Comparison of ENCODE assay signal across 1 cellular context in the genomic region with DNA sequence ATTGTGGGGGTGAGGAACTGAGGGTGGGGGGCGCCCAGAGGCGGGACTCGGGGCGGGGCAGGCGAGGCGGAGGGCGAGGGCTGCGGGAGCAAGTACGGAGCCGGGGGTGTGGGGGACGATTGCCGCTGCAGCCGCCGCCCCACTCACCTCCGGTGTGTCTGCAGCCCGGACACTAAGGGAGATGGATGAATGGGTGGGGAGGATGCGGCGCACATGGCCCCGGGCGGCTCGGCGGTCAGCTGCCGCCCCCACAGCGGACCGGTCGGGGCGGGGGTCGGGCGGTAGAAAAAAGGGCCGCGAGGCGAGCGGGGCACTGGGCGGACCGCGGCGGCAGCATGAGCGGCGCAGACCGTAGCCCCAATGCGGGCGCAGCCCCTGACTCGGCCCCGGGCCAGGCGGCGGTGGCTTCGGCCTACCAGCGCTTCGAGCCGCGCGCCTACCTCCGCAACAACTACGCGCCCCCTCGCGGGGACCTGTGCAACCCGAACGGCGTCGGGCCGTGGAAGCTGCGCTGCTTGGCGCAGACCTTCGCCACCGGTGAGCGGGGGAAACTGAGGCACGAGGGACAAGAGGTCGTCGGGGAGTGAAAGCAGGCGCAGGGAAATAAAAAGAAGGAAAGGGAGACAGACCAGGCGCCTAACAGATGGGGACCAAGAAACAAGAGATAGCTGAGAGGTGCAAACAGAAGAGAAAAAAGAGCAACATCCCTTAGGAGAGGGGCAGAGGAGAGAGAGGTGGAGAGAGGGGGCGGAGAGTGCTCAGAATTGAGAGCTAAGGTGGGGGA.
TF ChIP-seq lines count a peak whose summit lies in the region.

Gene PNMT (plus strand): TSS at position 313 of the 784 bp plus-strand sequence. CDS start 23 bp downstream, at position 336.

TF ChIP-seq in GM23338, 12 proteins besides CTCF, POLR2A, EP300 and RAD21 (continued from another document):
- TF ChIP-seq, protein P1, sequence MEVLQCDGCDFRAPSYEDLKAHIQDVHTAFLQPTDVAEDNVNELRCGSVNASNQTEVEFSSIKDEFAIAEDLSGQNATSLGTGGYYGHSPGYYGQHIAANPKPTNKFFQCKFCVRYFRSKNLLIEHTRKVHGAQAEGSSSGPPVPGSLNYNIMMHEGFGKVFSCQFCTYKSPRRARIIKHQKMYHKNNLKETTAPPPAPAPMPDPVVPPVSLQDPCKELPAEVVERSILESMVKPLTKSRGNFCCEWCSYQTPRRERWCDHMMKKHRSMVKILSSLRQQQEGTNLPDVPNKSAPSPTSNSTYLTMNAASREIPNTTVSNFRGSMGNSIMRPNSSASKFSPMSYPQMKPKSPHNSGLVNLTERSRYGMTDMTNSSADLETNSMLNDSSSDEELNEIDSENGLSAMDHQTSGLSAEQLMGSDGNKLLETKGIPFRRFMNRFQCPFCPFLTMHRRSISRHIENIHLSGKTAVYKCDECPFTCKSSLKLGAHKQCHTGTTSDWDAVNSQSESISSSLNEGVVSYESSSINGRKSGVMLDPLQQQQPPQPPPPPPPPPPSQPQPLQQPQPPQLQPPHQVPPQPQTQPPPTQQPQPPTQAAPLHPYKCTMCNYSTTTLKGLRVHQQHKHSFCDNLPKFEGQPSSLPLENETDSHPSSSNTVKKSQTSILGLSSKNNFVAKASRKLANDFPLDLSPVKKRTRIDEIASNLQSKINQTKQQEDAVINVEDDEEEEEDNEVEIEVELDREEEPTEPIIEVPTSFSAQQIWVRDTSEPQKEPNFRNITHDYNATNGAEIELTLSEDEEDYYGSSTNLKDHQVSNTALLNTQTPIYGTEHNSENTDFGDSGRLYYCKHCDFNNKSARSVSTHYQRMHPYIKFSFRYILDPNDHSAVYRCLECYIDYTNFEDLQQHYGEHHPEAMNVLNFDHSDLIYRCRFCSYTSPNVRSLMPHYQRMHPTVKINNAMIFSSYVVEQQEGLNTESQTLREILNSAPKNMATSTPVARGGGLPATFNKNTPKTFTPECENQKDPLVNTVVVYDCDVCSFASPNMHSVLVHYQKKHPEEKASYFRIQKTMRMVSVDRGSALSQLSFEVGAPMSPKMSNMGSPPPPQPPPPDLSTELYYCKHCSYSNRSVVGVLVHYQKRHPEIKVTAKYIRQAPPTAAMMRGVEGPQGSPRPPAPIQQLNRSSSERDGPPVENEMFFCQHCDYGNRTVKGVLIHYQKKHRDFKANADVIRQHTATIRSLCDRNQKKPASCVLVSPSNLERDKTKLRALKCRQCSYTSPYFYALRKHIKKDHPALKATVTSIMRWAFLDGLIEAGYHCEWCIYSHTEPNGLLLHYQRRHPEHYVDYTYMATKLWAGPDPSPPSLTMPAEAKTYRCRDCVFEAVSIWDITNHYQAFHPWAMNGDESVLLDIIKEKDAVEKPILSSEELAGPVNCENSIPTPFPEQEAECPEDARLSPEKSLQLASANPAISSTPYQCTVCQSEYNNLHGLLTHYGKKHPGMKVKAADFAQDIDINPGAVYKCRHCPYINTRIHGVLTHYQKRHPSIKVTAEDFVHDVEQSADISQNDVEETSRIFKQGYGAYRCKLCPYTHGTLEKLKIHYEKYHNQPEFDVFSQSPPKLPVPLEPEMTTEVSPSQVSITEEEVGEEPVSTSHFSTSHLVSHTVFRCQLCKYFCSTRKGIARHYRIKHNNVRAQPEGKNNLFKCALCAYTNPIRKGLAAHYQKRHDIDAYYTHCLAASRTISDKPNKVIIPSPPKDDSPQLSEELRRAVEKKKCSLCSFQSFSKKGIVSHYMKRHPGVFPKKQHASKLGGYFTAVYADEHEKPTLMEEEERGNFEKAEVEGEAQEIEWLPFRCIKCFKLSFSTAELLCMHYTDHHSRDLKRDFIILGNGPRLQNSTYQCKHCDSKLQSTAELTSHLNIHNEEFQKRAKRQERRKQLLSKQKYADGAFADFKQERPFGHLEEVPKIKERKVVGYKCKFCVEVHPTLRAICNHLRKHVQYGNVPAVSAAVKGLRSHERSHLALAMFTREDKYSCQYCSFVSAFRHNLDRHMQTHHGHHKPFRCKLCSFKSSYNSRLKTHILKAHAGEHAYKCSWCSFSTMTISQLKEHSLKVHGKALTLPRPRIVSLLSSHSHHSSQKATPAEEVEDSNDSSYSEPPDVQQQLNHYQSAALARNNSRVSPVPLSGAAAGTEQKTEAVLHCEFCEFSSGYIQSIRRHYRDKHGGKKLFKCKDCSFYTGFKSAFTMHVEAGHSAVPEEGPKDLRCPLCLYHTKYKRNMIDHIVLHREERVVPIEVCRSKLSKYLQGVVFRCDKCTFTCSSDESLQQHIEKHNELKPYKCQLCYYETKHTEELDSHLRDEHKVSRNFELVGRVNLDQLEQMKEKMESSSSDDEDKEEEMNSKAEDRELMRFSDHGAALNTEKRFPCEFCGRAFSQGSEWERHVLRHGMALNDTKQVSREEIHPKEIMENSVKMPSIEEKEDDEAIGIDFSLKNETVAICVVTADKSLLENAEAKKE (CRISPR knock-in tag; IDR thresholded peaks at IDR 0.05): no peak
- TF ChIP-seq ZNF331 (CRISPR knock-in tag; IDR thresholded peaks at IDR 0.05; ENCODE audit: low read depth) (no peak), JUNB (IDR thresholded peaks at IDR 0.05; ENCODE audit: unreplicated experiment) (no peak), ZNF114 (CRISPR knock-in tag; IDR thresholded peaks at IDR 0.05) (no peak), EZH2phosphoT487 (IDR thresholded peaks at IDR 0.05; ENCODE audit: unreplicated experiment) (no peak), NANOG (IDR thresholded peaks at IDR 0.05; ENCODE audit: borderline replicate concordance) (no peak), ETS1 (IDR thresholded peaks at IDR 0.05) (no peak)
